19 cellular contexts compared by ENCODE assay signal in genomic region chr7:121163699-121164098, GRCh38.
DNase-seq lines count a peak whose midpoint lies in the region; ATAC-seq and TF ChIP-seq lines count a peak whose summit lies in the region.
"Had no signal": no experiment of that assay in that cellular context is flagged by ENCODE, and none has a peak within 500 bp of the region (broad histone marks: within the 10 kb centered on the region; RNA-seq: fewer than 3 reads in every experiment).

No MANE protein-coding gene starts in this region.

- H2AFZ ChIP-seq in HCT116 (ENCODE audit: low read depth, low read length, poor library complexity, severe bottlenecking) (no peak overlapping the region), OCI-LY3 (ENCODE audit: low read depth, low read length) (no peak overlapping the region)

- TF ChIP-seq RAD21 in HCT116 (IDR thresholded peaks at IDR 0.05; ENCODE audit: low read depth), result peak; percentile 72

- H4K20me1 ChIP-seq in BLaER1 (no peaks in the 10 kb centered on the region), HCT116 (ENCODE audit: insufficient read depth) (no peaks in the 10 kb centered on the region), OCI-LY3 (ENCODE audit: insufficient read depth, low read length) (no peaks in the 10 kb centered on the region)

- DNase-seq in HCT116 (ENCODE audit: low read depth, low spot score) (no peak), choroid plexus epithelial cell (ENCODE audit: low read depth) (peak; percentile 37), left lobe of liver (ENCODE audit: low spot score) (no peak)
- no peak for DNase-seq in stimulated activated CD4-positive, alpha-beta T cell treated with anti-CD3 and anti-CD28 coated beads, Interleukin-1b, Interleukin-23, amount 100 ng/mL, for 48 hours
- DNase-seq in central memory CD4-positive, alpha-beta T cell, result no peak
- DNase-seq: activated CD4-positive, alpha-beta T cell treated with anti-CD3 and anti-CD28 coated beads for 4 hours; activated T-cell treated with anti-CD3 and anti-CD28 coated beads, Interleukin-2, amount 50 U/mL, for 4 hours; BE2C; COR-L47; heart right ventricle; mammary epithelial cell; NCI-H1930; NCI-H226; Peyer's patch; upper lobe of left lung had no signal

- H3K9ac ChIP-seq in BLaER1, result no peak overlapping the region
- no peak overlapping the region for H3K9ac ChIP-seq in HCT116 (ENCODE audit: low read length)
- H3K9ac ChIP-seq in OCI-LY3 (ENCODE audit: low read length), result no peak overlapping the region

- no peaks in the 10 kb centered on the region for H3K79me2 ChIP-seq in HCT116 (ENCODE audit: insufficient read depth, low read length)
- H3K79me2 ChIP-seq in OCI-LY3 (ENCODE audit: low read length), result no peaks in the 10 kb centered on the region

- H3K4me2 ChIP-seq in BLaER1, result peak overlapping the region; percentile 62
- no peak overlapping the region for H3K4me2 ChIP-seq in HCT116 (ENCODE audit: low read length)
- no peak overlapping the region for H3K4me2 ChIP-seq in OCI-LY3 (ENCODE audit: low read length)

- H3K4me1 ChIP-seq in BLaER1, result peaks cover 54% of the 10 kb centered on the region
- peaks cover 3 to 16% of the 10 kb centered on the region in 2 experiments; a peak in 2 of 4 replicates for H3K4me1 ChIP-seq in HCT116 (ENCODE audit: control insufficient read depth in 1 of 2, insufficient read depth in 2 of 2, low read length in 2 of 2)
- no peaks in the 10 kb centered on the region for H3K4me1 ChIP-seq in OCI-LY3 (ENCODE audit: low read length)
- H3K4me1 ChIP-seq: BE2C, heart right ventricle, Peyer's patch, upper lobe of left lung had no signal

- no peaks in the 10 kb centered on the region for H3K9me3 ChIP-seq in BLaER1
- no peaks in the 10 kb centered on the region for H3K9me3 ChIP-seq in HCT116 (ENCODE audit: control insufficient read depth in 1 of 2, insufficient read depth in 1 of 2, low read depth in 1 of 2, low read length in 2 of 2)
- H3K9me3 ChIP-seq in OCI-LY3 (ENCODE audit: insufficient read depth, low read length), result no peaks in the 10 kb centered on the region
- H3K9me3 ChIP-seq: BE2C, heart right ventricle, Peyer's patch, SJCRH30, upper lobe of left lung had no signal

- no peak for TF ChIP-seq POLR2A in HCT116 (IDR thresholded peaks at IDR 0.05; ENCODE audit: borderline replicate concordance, extremely low read depth, insufficient read depth, insufficient read length)

- no peak overlapping the region for H3K4me3 ChIP-seq in BLaER1
- H3K4me3 ChIP-seq in HCT116 (replicated peaks in 1 of 2; ENCODE audit: low read depth in 1 of 2, low read length in 2 of 2), result no peak overlapping the region
- no peak overlapping the region for H3K4me3 ChIP-seq in OCI-LY3 (ENCODE audit: low read length)
- H3K4me3 ChIP-seq in choroid plexus epithelial cell (ENCODE audit: low read depth, low read length), result no peak overlapping the region
- H3K4me3 ChIP-seq: heart right ventricle, Peyer's patch, SJCRH30, upper lobe of left lung had no signal

- CTCF ChIA-PET in HCT116 (lab: Charles Lee), result interaction anchor here (0.6 to 1.2 kb wide), 2 partner anchors 150 to 830 kb away, joined by 3 read pairs; no protein-coding TSS in a partner anchor

- POLR2A ChIA-PET in HCT116 (lab: Charles Lee), result no interaction called here

- H3K27me3 ChIP-seq in BLaER1, result no peaks in the 10 kb centered on the region
- H3K27me3 ChIP-seq in HCT116 (ENCODE audit: insufficient read depth, low read length), result no peaks in the 10 kb centered on the region
- H3K27me3 ChIP-seq in OCI-LY3 (ENCODE audit: low read depth, low read length), result no peaks in the 10 kb centered on the region
- H3K27me3 ChIP-seq: BE2C, heart right ventricle, Peyer's patch, SJCRH30, upper lobe of left lung had no signal

- intact Hi-C loops in HCT116 (cut with micrococcal nuclease), result no loop called here

- H3K27ac ChIP-seq in BLaER1 (peak overlapping the region; percentile 24; the same call in 1 of the 2 replicates), HCT116 (ENCODE audit: low read depth, low read length) (no peak overlapping the region), OCI-LY3 (ENCODE audit: low read length) (no peak overlapping the region)
- H3K27ac ChIP-seq: heart right ventricle, Peyer's patch, SJCRH30, upper lobe of left lung had no signal

- peak; percentile 64 for ATAC-seq in HCT116
- no peak for ATAC-seq in left lobe of liver
- no peak for ATAC-seq in HG03108 (IDR thresholded peaks at IDR 0.05; ENCODE audit: unreplicated experiment)
- ATAC-seq: activated T-cell treated with anti-CD3 and anti-CD28 coated beads, Interleukin-2, amount 50 U/mL, for 4 hours had no signal

- no peaks in the 10 kb centered on the region for H3K9me2 ChIP-seq in HCT116 (ENCODE audit: insufficient read depth)

- TF ChIP-seq CTCF in HCT116 (IDR thresholded peaks at IDR 0.05 in 2 of 3, conservative IDR thresholded peaks at IDR 0.05 in 1 of 3; ENCODE audit: borderline replicate concordance in 1 of 3, insufficient read depth in 1 of 3, low read depth in 2 of 3, low read length in 2 of 3) (0 out of 6 replicates have a peak, but pooled peaks of 1 of the 3 experiments have one; percentile 35), OCI-LY3 (IDR thresholded peaks at IDR 0.05; ENCODE audit: low read depth, low read length) (peak; percentile 52), choroid plexus epithelial cell (conservative IDR thresholded peaks at IDR 0.05; ENCODE audit: low read depth, low read length) (no peak)

- H3K36me3 ChIP-seq in BLaER1 (peaks cover 36% of the 10 kb centered on the region), HCT116 (ENCODE audit: control insufficient read depth in 1 of 2, insufficient read depth in 2 of 2, low read length in 2 of 2) (no peaks in the 10 kb centered on the region), OCI-LY3 (replicated peaks; ENCODE audit: low read depth, low read length) (no peaks in the 10 kb centered on the region)
- H3K36me3 ChIP-seq: BE2C, heart right ventricle, Peyer's patch, SJCRH30, upper lobe of left lung had no signal

- BruUV-seq in HCT116 (replicated peaks; lab: Mats Ljungman, UMichigan), result no TSS peak

- RAD21 ChIA-PET in HCT116 (lab: Charles Lee; ENCODE audit: low non-redundant PET in 1 of 2, low total read pairs in 2 of 2, uncharacterized antibody in 2 of 2, unreplicated experiment in 2 of 2), result no interaction called here

TF ChIP-seq in HCT116, 20 proteins besides CTCF, POLR2A, EP300 and RAD21:
- TF ChIP-seq CBX3 (IDR thresholded peaks at IDR 0.05; ENCODE audit: low read depth), result peak; percentile 37; the same call in 1 of the 2 replicates
- TF ChIP-seq TCF7L2 (IDR thresholded peaks at IDR 0.05; ENCODE audit: borderline replicate concordance, extremely low read depth, insufficient read depth, insufficient read length), result no peak
